Comparison of ENCODE assay signal across 19 cellular contexts in genomic region chr12:78671295-78671694, GRCh38.
DNase-seq lines count a peak whose midpoint lies in the region; ATAC-seq, FAIRE-seq and TF ChIP-seq lines count a peak whose summit lies in the region.
"Had no signal": no experiment of that assay in that cellular context is flagged by ENCODE, and none has a peak within 500 bp of the region (broad histone marks: within the 10 kb centered on the region; RNA-seq: fewer than 3 reads in every experiment).

No MANE protein-coding gene starts in this region.

- peak; percentile 86 for FAIRE-seq in A549 (lab: Jason Lieb, UNC)
- FAIRE-seq: D721Med, K562 had no signal

- in situ Hi-C loops in astrocyte of the spinal cord (cut with HindIII; ENCODE audit: low sequenced_read_pairs) = no loop called here

- no peaks in the 10 kb centered on the region for H3K4me1 Mint-ChIP-seq in stimulated activated effector memory CD8-positive, alpha-beta T cell treated with anti-CD3 and anti-CD28 coated beads, Interleukin-12 subunit alpha, Interleukin-12 subunit beta, amount 100 ng/mL, for 72 hours
- H3K4me1 Mint-ChIP-seq in activated CD8-positive, alpha-beta memory T cell treated with anti-CD3 and anti-CD28 coated beads, Interleukin-2, amount 10 ng/mL, durations not matched to agents 7 days and 5 days = no peaks in the 10 kb centered on the region

- TF ChIP-seq RAD21 in A549 (conservative IDR thresholded peaks at IDR 0.05 in 1 of 2, IDR thresholded peaks at IDR 0.05 in 1 of 2) = no peak

- H3K4me3 ChIP-seq in A549 (no peak overlapping the region), astrocyte of the spinal cord (ENCODE audit: low read depth, low read length) (no peak overlapping the region)
- H3K4me3 ChIP-seq: cardiac muscle cell, K562, psoas muscle, SK-N-MC had no signal

- H3K4me2 ChIP-seq in A549 = peak overlapping the region; percentile 35

- no peaks in the 10 kb centered on the region for H3K36me3 Mint-ChIP-seq in stimulated activated effector memory CD8-positive, alpha-beta T cell treated with anti-CD3 and anti-CD28 coated beads, Interleukin-12 subunit alpha, Interleukin-12 subunit beta, amount 100 ng/mL, for 72 hours
- no peaks in the 10 kb centered on the region for H3K36me3 Mint-ChIP-seq in activated CD8-positive, alpha-beta memory T cell treated with anti-CD3 and anti-CD28 coated beads, Interleukin-2, amount 10 ng/mL, durations not matched to agents 7 days and 5 days
- H3K36me3 Mint-ChIP-seq: activated CD4-positive, alpha-beta memory T cell treated with anti-CD3 and anti-CD28 coated beads for 36 hours; type B pancreatic cell had no signal

- no peak for TF ChIP-seq EP300 in A549 (IDR thresholded peaks at IDR 0.05)

- H3K9me3 ChIP-seq in A549 = no peaks in the 10 kb centered on the region
- H3K9me3 ChIP-seq: psoas muscle had no signal

- peak in 1 of 2 experiments; percentile 62 for DNase-seq in A549 (ENCODE audit: low read depth in 1 of 2, low spot score in 1 of 2)
- DNase-seq in HT1080 (ENCODE audit: low read depth) = peak; percentile 23
- peak; percentile 91 for DNase-seq in astrocyte of the spinal cord (ENCODE audit: low read depth, low spot score)
- DNase-seq in glomerular visceral epithelial cell (ENCODE audit: extremely low spot score) = peak; percentile 5
- no peak for DNase-seq in stimulated activated effector memory CD8-positive, alpha-beta T cell treated with anti-CD3 and anti-CD28 coated beads, Interleukin-12 subunit alpha, Interleukin-12 subunit beta, amount 100 ng/mL, for 72 hours (ENCODE audit: low spot score in 2 of 2)
- DNase-seq in activated CD4-positive, alpha-beta T cell treated with anti-CD3 and anti-CD28 coated beads for 4 hours = no peak
- DNase-seq in activated CD8-positive, alpha-beta memory T cell treated with anti-CD3 and anti-CD28 coated beads, Interleukin-2, amount 10 ng/mL, durations not matched to agents 7 days and 5 days = no peak
- DNase-seq: activated CD4-positive, alpha-beta memory T cell treated with anti-CD3 and anti-CD28 coated beads for 36 hours; NCI-H1417; NCI-H345; psoas muscle; stimulated activated CD4-positive, alpha-beta T cell treated with anti-CD3 and anti-CD28 coated beads, Interleukin-2, amount 100 ng/mL, for 24 hours had no signal

- CTCF ChIA-PET in A549 (lab: Yijun Ruan, JAX) = no interaction called here
- CTCF ChIA-PET in activated CD8-positive, alpha-beta memory T cell treated with anti-CD3 and anti-CD28 coated beads, Interleukin-2, amount 10 ng/mL, durations not matched to agents 7 days and 5 days (lab: Charles Lee) = no interaction called here

- H3K9me3 Mint-ChIP-seq in stimulated activated effector memory CD8-positive, alpha-beta T cell treated with anti-CD3 and anti-CD28 coated beads, Interleukin-12 subunit alpha, Interleukin-12 subunit beta, amount 100 ng/mL, for 72 hours = peaks cover 8% of the 10 kb centered on the region
- H3K9me3 Mint-ChIP-seq in activated CD8-positive, alpha-beta memory T cell treated with anti-CD3 and anti-CD28 coated beads, Interleukin-2, amount 10 ng/mL, durations not matched to agents 7 days and 5 days (ENCODE audit: low read depth) = peaks cover 6% of the 10 kb centered on the region
- H3K9me3 Mint-ChIP-seq: type B pancreatic cell had no signal

- ATAC-seq in A549 (peak in 1 of 2 experiments; percentile 53; a peak in 2 of 6 replicates), GM18907 (IDR thresholded peaks at IDR 0.05; ENCODE audit: unreplicated experiment) (no peak)
- no peak for ATAC-seq in stimulated activated effector memory CD8-positive, alpha-beta T cell treated with anti-CD3 and anti-CD28 coated beads, Interleukin-12 subunit alpha, Interleukin-12 subunit beta, amount 100 ng/mL, for 72 hours
- no peak for ATAC-seq in activated CD8-positive, alpha-beta memory T cell treated with anti-CD3 and anti-CD28 coated beads, Interleukin-2, amount 10 ng/mL, durations not matched to agents 7 days and 5 days
- ATAC-seq: K562, psoas muscle had no signal

- H3K4me1 ChIP-seq in A549 = 0 out of 3 replicates have a peak, but pooled peaks cover 3% of the 10 kb centered on the region
- H3K4me1 ChIP-seq: psoas muscle had no signal

- 47% methylated on average over 4 of the region's 4 CpGs for WGBS in A549 (ENCODE audit: missing lambda C conversion rate)

- no peak overlapping the region for H3K4me3 Mint-ChIP-seq in stimulated activated effector memory CD8-positive, alpha-beta T cell treated with anti-CD3 and anti-CD28 coated beads, Interleukin-12 subunit alpha, Interleukin-12 subunit beta, amount 100 ng/mL, for 72 hours
- no peak overlapping the region for H3K4me3 Mint-ChIP-seq in activated CD8-positive, alpha-beta memory T cell treated with anti-CD3 and anti-CD28 coated beads, Interleukin-2, amount 10 ng/mL, durations not matched to agents 7 days and 5 days
- H3K4me3 Mint-ChIP-seq: activated CD4-positive, alpha-beta memory T cell treated with anti-CD3 and anti-CD28 coated beads for 36 hours; type B pancreatic cell had no signal

- TF ChIP-seq POLR2A in A549 (IDR thresholded peaks at IDR 0.05; ENCODE audit: low read length) = no peak

- POLR2A ChIA-PET in A549 (lab: Yijun Ruan, JAX) = no interaction called here

- TF ChIP-seq CTCF in A549 (IDR thresholded peaks at IDR 0.05) (no peak), astrocyte of the spinal cord (IDR thresholded peaks at IDR 0.05; ENCODE audit: low read depth, low read length) (no peak)

- no peak overlapping the region for H3K27ac Mint-ChIP-seq in stimulated activated effector memory CD8-positive, alpha-beta T cell treated with anti-CD3 and anti-CD28 coated beads, Interleukin-12 subunit alpha, Interleukin-12 subunit beta, amount 100 ng/mL, for 72 hours
- H3K27ac Mint-ChIP-seq in activated CD8-positive, alpha-beta memory T cell treated with anti-CD3 and anti-CD28 coated beads, Interleukin-2, amount 10 ng/mL, durations not matched to agents 7 days and 5 days = no peak overlapping the region
- H3K27ac Mint-ChIP-seq: activated CD4-positive, alpha-beta memory T cell treated with anti-CD3 and anti-CD28 coated beads for 36 hours; activated T-helper 2 cell treated with anti-CD3 and anti-CD28 coated beads, Interferon-gamma antibody, Interleukin-2, Interleukin-4, amounts not matched to agents 10 μg/mL and 5 μg/mL and 100 μg/mL, durations not matched to agents 14 hours and 24 hours and 36 hours; type B pancreatic cell had no signal

- H3K27ac ChIP-seq in A549 = no peak overlapping the region
- H3K27ac ChIP-seq: cardiac muscle cell, psoas muscle, SK-N-MC had no signal

- H3K27me3 Mint-ChIP-seq in activated CD8-positive, alpha-beta memory T cell treated with anti-CD3 and anti-CD28 coated beads, Interleukin-2, amount 10 ng/mL, durations not matched to agents 7 days and 5 days = no peaks in the 10 kb centered on the region
- H3K27me3 Mint-ChIP-seq: activated CD4-positive, alpha-beta memory T cell treated with anti-CD3 and anti-CD28 coated beads for 36 hours; type B pancreatic cell had no signal

TF ChIP-seq in A549, 52 proteins besides CTCF, POLR2A, EP300 and RAD21:
- TF ChIP-seq HES2 (IDR thresholded peaks at IDR 0.05) (no peak), GATA3 (IDR thresholded peaks at IDR 0.05; ENCODE audit: borderline replicate concordance) (no peak), SMC3 (IDR thresholded peaks at IDR 0.05) (no peak), FOSL2 (IDR thresholded peaks at IDR 0.05) (no peak), FOSL2 (CRISPR knock-in tag; IDR thresholded peaks at IDR 0.05) (peak; percentile 50), RARB (CRISPR knock-in tag; IDR thresholded peaks at IDR 0.05) (no peak), JUN (IDR thresholded peaks at IDR 0.05) (no peak), MAX (IDR thresholded peaks at IDR 0.05) (no peak)

Comparison
In these comparisons a context has a peak if more than half of its experiments do, and no peak if none do; other contexts are left out.
1. DNase-seq: peak in HT1080 (single experiment), astrocyte of the spinal cord (single experiment) and glomerular visceral epithelial cell (single experiment); none in stimulated activated effector memory CD8-positive, alpha-beta T cell treated with anti-CD3 and anti-CD28 coated beads, Interleukin-12 subunit alpha, Interleukin-12 subunit beta, amount 100 ng/mL, for 72 hours (0 of 2), activated CD4-positive, alpha-beta T cell treated with anti-CD3 and anti-CD28 coated beads for 4 hours (0 of 2) and activated CD8-positive, alpha-beta memory T cell treated with anti-CD3 and anti-CD28 coated beads, Interleukin-2, amount 10 ng/mL, durations not matched to agents 7 days and 5 days (single experiment).